ENCODE assay signal across 18 cellular contexts in the genomic region with DNA sequence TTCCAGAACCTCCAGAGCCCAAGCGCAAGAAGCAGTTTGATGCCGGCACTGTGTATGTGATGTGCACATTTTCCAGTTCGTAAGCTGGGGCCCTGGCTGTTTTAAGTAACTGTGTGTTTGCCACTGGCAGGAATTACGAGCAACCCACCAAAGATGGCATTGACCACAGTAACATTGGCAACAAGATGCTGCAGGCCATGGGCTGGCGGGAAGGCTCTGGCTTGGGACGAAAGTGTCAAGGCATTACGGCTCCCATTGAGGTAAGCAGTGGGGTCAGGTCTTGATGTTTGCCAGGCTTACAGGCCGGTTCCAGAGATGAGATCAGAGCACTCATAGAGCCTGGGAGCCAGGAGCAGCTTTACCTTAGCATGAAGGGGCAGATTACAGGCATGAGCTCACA. TPM values are rescaled to one million over a fixed set of nuclear protein-coding genes. Genes with fewer than 3 reads are reported as not detected.
"Had no signal": no experiment of that assay in that cellular context is flagged by ENCODE, and none has a peak within 500 bp of the region (broad histone marks: within the 10 kb centered on the region; RNA-seq: fewer than 3 reads in every experiment).

No MANE protein-coding gene starts in this region.

- H3K4me3 Mint-ChIP-seq: effector memory CD8-positive, alpha-beta T cell; immature natural killer cell; naive thymus-derived CD4-positive, alpha-beta T cell; nephron progenitor cell; stimulated activated naive B cell treated with anti-CD40 and anti-IgM and Interleukin-4, amounts not matched to agents 10 μg/mL and 1 μg/mL and 100 μg/mL, for 72 hours; stimulated activated naive CD8-positive, alpha-beta T cell treated with anti-CD3 and anti-CD28 coated beads, Interleukin-15, amount 100 ng/mL, for 72 hours had no signal

- H3K27me3 ChIP-seq: foreskin keratinocyte, spleen, testis, tibial nerve, upper lobe of right lung, vagina had no signal

- ATAC-seq: effector memory CD8-positive, alpha-beta T cell; foreskin keratinocyte; naive thymus-derived CD4-positive, alpha-beta T cell; sciatic nerve; stimulated activated naive B cell treated with anti-CD40 and anti-IgM and Interleukin-4, amounts not matched to agents 10 μg/mL and 1 μg/mL and 100 μg/mL, for 72 hours; stimulated activated naive CD8-positive, alpha-beta T cell treated with anti-CD3 and anti-CD28 coated beads, Interleukin-15, amount 100 ng/mL, for 72 hours; upper lobe of right lung had no signal

- H3K4me3 ChIP-seq: spleen, testis, tibial nerve, upper lobe of right lung, vagina had no signal

- H3K9me3 Mint-ChIP-seq: effector memory CD8-positive, alpha-beta T cell; immature natural killer cell; naive thymus-derived CD4-positive, alpha-beta T cell; nephron progenitor cell; stimulated activated naive B cell treated with anti-CD40 and anti-IgM and Interleukin-4, amounts not matched to agents 10 μg/mL and 1 μg/mL and 100 μg/mL, for 72 hours; stimulated activated naive CD8-positive, alpha-beta T cell treated with anti-CD3 and anti-CD28 coated beads, Interleukin-15, amount 100 ng/mL, for 72 hours had no signal

- H3K4me1 Mint-ChIP-seq: stimulated activated naive CD8-positive, alpha-beta T cell treated with anti-CD3 and anti-CD28 coated beads, Interleukin-15, amount 100 ng/mL, for 72 hours had no signal

- H3K9me3 ChIP-seq: spleen, testis, tibial nerve, upper lobe of right lung, vagina had no signal

- H3K27ac Mint-ChIP-seq: naive thymus-derived CD4-positive, alpha-beta T cell; nephron progenitor cell had no signal

- DNase-seq: effector memory CD8-positive, alpha-beta T cell; erythroblast; foreskin keratinocyte; immature natural killer cell; mammary epithelial cell; naive thymus-derived CD4-positive, alpha-beta T cell; nephron progenitor cell; spleen; stimulated activated CD4-positive, alpha-beta T cell treated with anti-CD3 and anti-CD28 coated beads, Interleukin-15, amount 100 ng/mL, for 24 hours; stimulated activated CD4-positive, alpha-beta T cell treated with anti-CD3 and anti-CD28 coated beads, Interleukin-1b, Interleukin-23, amount 100 ng/mL, for 48 hours; stimulated activated CD4-positive, alpha-beta T cell treated with anti-CD3 and anti-CD28 coated beads, Interleukin-4, amount 100 ng/mL, for 4 hours; stimulated activated naive B cell treated with anti-CD40 and anti-IgM and Interleukin-4, amounts not matched to agents 10 μg/mL and 1 μg/mL and 100 μg/mL, for 72 hours; stimulated activated naive CD8-positive, alpha-beta T cell treated with anti-CD3 and anti-CD28 coated beads, Interleukin-15, amount 100 ng/mL, for 72 hours; testis; upper lobe of right lung had no signal

- H3K27me3 Mint-ChIP-seq: effector memory CD8-positive, alpha-beta T cell; naive thymus-derived CD4-positive, alpha-beta T cell; stimulated activated naive B cell treated with anti-CD40 and anti-IgM and Interleukin-4, amounts not matched to agents 10 μg/mL and 1 μg/mL and 100 μg/mL, for 72 hours; stimulated activated naive CD8-positive, alpha-beta T cell treated with anti-CD3 and anti-CD28 coated beads, Interleukin-15, amount 100 ng/mL, for 72 hours had no signal

- H3K27ac ChIP-seq: foreskin keratinocyte, spleen, testis, tibial nerve, upper lobe of right lung, vagina had no signal

- H3K4me1 ChIP-seq: foreskin keratinocyte, upper lobe of right lung had no signal

RNA-seq across cellular contexts. Expression of a gene that starts 38.0 kb away (rescaled TPM):
- polyA plus RNA-seq: immature natural killer cell; naive thymus-derived CD4-positive, alpha-beta T cell had no signal
